In the genomic region with DNA sequence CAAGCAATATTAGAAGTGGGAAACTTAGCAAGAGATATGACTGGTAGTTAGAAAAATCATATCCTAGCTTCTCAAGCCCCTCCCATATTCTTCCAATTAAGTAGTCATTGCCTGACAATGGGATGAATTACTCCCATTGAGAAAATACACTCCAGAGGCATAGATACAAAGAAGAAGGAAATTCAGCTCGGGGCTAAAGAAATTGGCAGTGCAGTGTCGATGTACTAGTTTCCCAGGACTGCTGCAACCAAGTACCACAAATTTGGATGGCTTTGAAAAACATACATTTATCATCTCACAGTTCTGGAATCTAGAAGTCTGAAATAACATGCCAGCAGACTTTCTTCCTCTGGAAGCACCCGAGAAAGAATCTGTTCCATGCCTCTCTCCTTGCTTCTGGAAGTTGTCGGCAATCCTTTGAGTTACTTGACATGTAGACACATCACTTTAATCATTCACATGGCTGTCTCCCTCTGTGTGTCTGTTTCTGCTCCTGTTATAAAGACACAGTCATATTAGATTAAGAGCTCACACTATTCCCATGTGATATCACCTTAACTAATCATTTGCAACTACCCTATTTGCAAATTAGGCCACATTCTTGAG, we compare ENCODE assay signal across 1 cellular context.
TF ChIP-seq lines count a peak whose summit lies in the region.

No MANE protein-coding gene starts in this region.

TF ChIP-seq in IMR-90, 13 proteins besides CTCF, POLR2A, EP300 and RAD21 (continued from another document):
- no peak for TF ChIP-seq RFX5 (IDR thresholded peaks at IDR 0.05; ENCODE audit: low read depth, low read length)
- no peak for TF ChIP-seq CHD1 (IDR thresholded peaks at IDR 0.05; ENCODE audit: low read depth, low read length)
TF ChIP-seq in IMR-90: peak in this region for 0.
